In genomic region chr1:16212251-16212961, GRCh38 we compare ENCODE assay signal across 1 cellular context.
TF ChIP-seq lines count a peak whose summit lies in the region.

TSS of gene ARHGEF19 (minus strand) at chr1:16212652. CDS start at chr1:16209054, 3,598 bp downstream.

TF ChIP-seq in SK-N-SH, 30 proteins besides CTCF, POLR2A, EP300 and RAD21 (continued from another document):
- TF ChIP-seq ELF1 (IDR thresholded peaks at IDR 0.05) (no peak), GABPA (IDR thresholded peaks at IDR 0.05; ENCODE audit: low read depth) (no peak), NFIC (IDR thresholded peaks at IDR 0.05; ENCODE audit: borderline replicate concordance) (no peak), FOSL2 (IDR thresholded peaks at IDR 0.05; ENCODE audit: borderline replicate concordance, low read depth) (no peak), MEF2A (IDR thresholded peaks at IDR 0.05; ENCODE audit: borderline replicate concordance, low read depth) (no peak), TCF12 (IDR thresholded peaks at IDR 0.05) (no peak), ZBTB33 (IDR thresholded peaks at IDR 0.05; ENCODE audit: borderline replicate concordance, low read depth) (no peak), TAF1 (IDR thresholded peaks at IDR 0.05; ENCODE audit: borderline replicate concordance, low read depth, low read length) (no peak), EZH2phosphoT487 (IDR thresholded peaks at IDR 0.05; ENCODE audit: borderline replicate concordance, low read depth) (no peak)
